In the genomic region with DNA sequence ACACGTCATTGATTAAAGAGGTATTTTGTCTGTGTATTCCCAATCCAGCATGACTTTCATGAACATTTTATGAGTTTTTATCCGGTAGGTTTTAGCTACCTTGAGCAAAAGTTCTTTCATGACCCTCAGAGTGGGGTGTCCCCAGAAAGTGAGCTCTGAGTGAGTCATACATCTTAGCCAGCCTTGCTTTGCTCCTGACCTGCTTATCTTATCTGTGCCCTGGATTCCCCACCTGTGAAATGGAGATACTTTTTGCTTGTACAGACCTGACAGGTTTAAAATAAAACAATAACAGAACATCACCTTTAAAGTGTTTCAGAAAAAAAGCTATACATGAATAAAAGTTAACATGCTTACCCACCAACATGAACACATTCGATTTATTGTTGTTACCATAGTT, we compare ENCODE assay signal across 21 cellular contexts.
DNase-seq lines count a peak whose midpoint lies in the region; ATAC-seq, FAIRE-seq and TF ChIP-seq lines count a peak whose summit lies in the region.
"Had no signal": no experiment of that assay in that cellular context is flagged by ENCODE, and none has a peak within 500 bp of the region (broad histone marks: within the 10 kb centered on the region; RNA-seq: fewer than 3 reads in every experiment).

No MANE protein-coding gene starts in this region.

- H3K9me3 Mint-ChIP-seq in Caco-2 (ENCODE audit: unreplicated experiment) = no peaks in the 10 kb centered on the region
- H3K9me3 Mint-ChIP-seq: CD8-positive, alpha-beta T cell; GM23338; H9 had no signal

- no peak for FAIRE-seq in K562 (lab: Jason Lieb, UNC)
- FAIRE-seq: A204.1, GM12892, GM19239 had no signal

- H3K9me1 ChIP-seq in K562 (ENCODE audit: control insufficient read depth, insufficient read depth, low read length) = no peaks in the 10 kb centered on the region

- H3K27ac Mint-ChIP-seq in Caco-2 (ENCODE audit: unreplicated experiment) = no peak overlapping the region
- H3K27ac Mint-ChIP-seq: B cell; CD4-positive, CD25-positive, alpha-beta regulatory T cell; CD8-positive, alpha-beta T cell; GM23338; H9 had no signal

- BruUV-seq in Caco-2 (replicated peaks; lab: Mats Ljungman, UMichigan) = no TSS peak
- BruUV-seq in K562 (replicated peaks; lab: Mats Ljungman, UMichigan) = no TSS peak

- no peaks in the 10 kb centered on the region for H3K79me2 ChIP-seq in K562 (ENCODE audit: control insufficient read depth, insufficient read depth, low read length)
- no peaks in the 10 kb centered on the region for H3K79me2 ChIP-seq in hepatocyte

- no peak for TF ChIP-seq CTCF in Caco-2 (IDR thresholded peaks at IDR 0.05; ENCODE audit: insufficient read depth in 1 of 2, low read depth in 1 of 2, low read length in 1 of 2, severe bottlenecking in 1 of 2, unreplicated experiment in 1 of 2)
- no peak for TF ChIP-seq CTCF in K562 (IDR thresholded peaks at IDR 0.05 in 2 of 3, conservative IDR thresholded peaks at IDR 0.05 in 1 of 3; ENCODE audit: insufficient read depth in 2 of 3, low read depth in 1 of 3, low read length in 3 of 3)
- TF ChIP-seq CTCF in hepatocyte (IDR thresholded peaks at IDR 0.05; ENCODE audit: poor library complexity) = no peak

- in situ Hi-C loops in K562 (cut with MboI) = no loop called here

- H3K27ac ChIP-seq in K562 (ENCODE audit: extremely low read depth, low read depth, low read length) = no peak overlapping the region
- H3K27ac ChIP-seq in hepatocyte = no peak overlapping the region
- H3K27ac ChIP-seq: 22Rv1, BLaER1, C4-2B had no signal

- H3K9ac ChIP-seq in K562 (ENCODE audit: insufficient read depth in 1 of 2, low read depth in 2 of 2, low read length in 2 of 2) = no peak overlapping the region
- H3K9ac ChIP-seq: BLaER1 had no signal

- no peaks in the 10 kb centered on the region for H3K36me3 Mint-ChIP-seq in Caco-2 (ENCODE audit: insufficient read depth, unreplicated experiment)
- H3K36me3 Mint-ChIP-seq: CD4-positive, CD25-positive, alpha-beta regulatory T cell; CD8-positive, alpha-beta T cell had no signal

- H4K20me1 ChIP-seq in K562 (replicated peaks; ENCODE audit: control insufficient read depth, insufficient read depth, low read length) (no peaks in the 10 kb centered on the region), hepatocyte (ENCODE audit: insufficient read depth, poor library complexity, severe bottlenecking) (no peaks in the 10 kb centered on the region)
- H4K20me1 ChIP-seq: BLaER1 had no signal

- 0 out of 2 replicates have a peak, but pooled peaks have one; percentile 15 for TF ChIP-seq EP300 in K562 (IDR thresholded peaks at IDR 0.05; ENCODE audit: low read length)

- no peaks in the 10 kb centered on the region for H3K9me3 ChIP-seq in Caco-2
- H3K9me3 ChIP-seq in K562 (replicated peaks; ENCODE audit: control insufficient read depth, insufficient read depth, low read depth, low read length) = no peaks in the 10 kb centered on the region
- H3K9me3 ChIP-seq in hepatocyte (ENCODE audit: low read depth) = no peaks in the 10 kb centered on the region
- H3K9me3 ChIP-seq: BLaER1 had no signal

- H2AFZ ChIP-seq in K562 (ENCODE audit: low read depth, low read length) (no peak overlapping the region), hepatocyte (no peak overlapping the region)
- H2AFZ ChIP-seq: GM23338 had no signal

- WGBS in K562 (ENCODE audit: insufficient coverage, low coverage, missing lambda C conversion rate) = 3% methylated on average over 3 of the region's 3 CpGs
- WGBS in hepatocyte (ENCODE audit: low lambda C conversion rate, missing lambda C conversion rate) = 61% methylated on average over 3 of the region's 3 CpGs

- H3K4me1 Mint-ChIP-seq in Caco-2 (ENCODE audit: low read depth, unreplicated experiment) = peaks cover 21% of the 10 kb centered on the region
- H3K4me1 Mint-ChIP-seq: B cell; CD4-positive, CD25-positive, alpha-beta regulatory T cell; GM23338; H9 had no signal

- no peaks in the 10 kb centered on the region for H3K27me3 ChIP-seq in Caco-2 (replicated peaks; ENCODE audit: control insufficient read depth, insufficient read depth, low read length)
- H3K27me3 ChIP-seq in K562 (ENCODE audit: control insufficient read depth in 2 of 2, insufficient read depth in 2 of 2, low read length in 2 of 2) = no peaks in the 10 kb centered on the region
- no peaks in the 10 kb centered on the region for H3K27me3 ChIP-seq in hepatocyte
- H3K27me3 ChIP-seq: BLaER1 had no signal

- H3K9me2 ChIP-seq in hepatocyte (replicated peaks; ENCODE audit: insufficient read depth) = no peaks in the 10 kb centered on the region

- H3K27me3 Mint-ChIP-seq in Caco-2 (ENCODE audit: insufficient read depth, unreplicated experiment) = no peaks in the 10 kb centered on the region
- H3K27me3 Mint-ChIP-seq: B cell; CD4-positive, CD25-positive, alpha-beta regulatory T cell had no signal

- H3K4me1 ChIP-seq in Caco-2 (peaks cover 18% of the 10 kb centered on the region), K562 (replicated peaks in 1 of 2; ENCODE audit: control insufficient read depth in 2 of 2, insufficient read depth in 2 of 2, low read length in 2 of 2) (no peaks in the 10 kb centered on the region; a peak in 1 of 5 replicates), hepatocyte (ENCODE audit: insufficient read depth) (no peaks in the 10 kb centered on the region)
- H3K4me1 ChIP-seq: BLaER1 had no signal

- intact Hi-C loops in Caco-2 (cut with micrococcal nuclease; ENCODE audit: unreplicated experiment) (no loop called here), K562 (cut with micrococcal nuclease) (no loop called here)

- POLR2A ChIA-PET in Caco-2 (lab: Charles Lee) = no interaction called here
- POLR2A ChIA-PET in K562 (lab: Yijun Ruan, JAX) = interaction anchor here (1.1 kb wide), 1 partner anchor 17 kb away, joined by 3 read pairs; no protein-coding TSS in a partner anchor

- H3K4me3 ChIP-seq in Caco-2 (ENCODE audit: low read depth, low read length) (no peak overlapping the region), K562 (no peak overlapping the region), hepatocyte (no peak overlapping the region)
- H3K4me3 ChIP-seq: BLaER1, GM23338 had no signal

- no peak for ATAC-seq in K562
- ATAC-seq in GM18870 (IDR thresholded peaks at IDR 0.05; ENCODE audit: unreplicated experiment) = no peak
- ATAC-seq: CD8-positive, alpha-beta T cell; GM23338; HCT116 had no signal

- H3K4me2 ChIP-seq in K562 (ENCODE audit: insufficient read depth, low read length) = no peak overlapping the region
- H3K4me2 ChIP-seq in hepatocyte = no peak overlapping the region
- H3K4me2 ChIP-seq: BLaER1, GM23338 had no signal

- CTCF ChIA-PET in Caco-2 (lab: Charles Lee) = no interaction called here
- CTCF ChIA-PET in K562 (lab: Yijun Ruan, JAX; ENCODE audit: low intra/inter-chr PET ratio) = no interaction called here

- no peak for TF ChIP-seq POLR2A in K562 (conservative IDR thresholded peaks at IDR 0.05)

- H3K36me3 ChIP-seq in Caco-2 (ENCODE audit: control insufficient read depth, insufficient read depth, low read length) = no peaks in the 10 kb centered on the region
- no peaks in the 10 kb centered on the region for H3K36me3 ChIP-seq in K562 (ENCODE audit: control insufficient read depth, insufficient read depth, low read length)
- H3K36me3 ChIP-seq in hepatocyte (replicated peaks; ENCODE audit: insufficient read depth, low read depth) = no peaks in the 10 kb centered on the region
- H3K36me3 ChIP-seq: BLaER1 had no signal

- no peak for TF ChIP-seq RAD21 in K562 (CRISPR knock-in tag; conservative IDR thresholded peaks at IDR 0.05 in 1 of 2, IDR thresholded peaks at IDR 0.05 in 1 of 2)

- no peak overlapping the region for H3K4me3 Mint-ChIP-seq in Caco-2 (ENCODE audit: unreplicated experiment)
- H3K4me3 Mint-ChIP-seq: B cell; CD4-positive, CD25-positive, alpha-beta regulatory T cell; CD8-positive, alpha-beta T cell; GM23338; H9 had no signal

- DNase-seq in Caco-2 (peak; percentile 18 to 57), K562 (ENCODE audit: extremely low read depth in 1 of 4, low spot score in 3 of 4) (peak in 3 of 4 experiments; percentile 12 to 45 (median 15)), hepatocyte (ENCODE audit: low spot score) (peak; percentile 18), NCI-H187 (lab: John Stamatoyannopoulos, UW) (no peak), mesenteric fat pad (ENCODE audit: low spot score) (no peak)
- DNase-seq: CD4-positive, CD25-positive, alpha-beta regulatory T cell; CD8-positive, alpha-beta T cell; DMS53; DMS79 treated with DMSO at 0.1 percent for 48 hours; GF-D8; H9 had no signal

TF ChIP-seq in K562, 482 proteins besides CTCF, POLR2A, EP300 and RAD21 (continues in another document):
- no peak for TF ChIP-seq SRSF3 (IDR thresholded peaks at IDR 0.05; ENCODE audit: insufficient read depth, low read length)
- no peak for TF ChIP-seq RHOXF2B (CRISPR knock-in tag; conservative IDR thresholded peaks at IDR 0.05)
- no peak for TF ChIP-seq SNAPC5 (CRISPR knock-in tag; IDR thresholded peaks at IDR 0.05)
- TF ChIP-seq CBFA2T3 (IDR thresholded peaks at IDR 0.05) = peak; percentile 74
- TF ChIP-seq SMARCE1 (IDR thresholded peaks at IDR 0.05) = 0 out of 2 replicates have a peak, but pooled peaks have one; percentile 48
- no peak for TF ChIP-seq ZNF124 (CRISPR knock-in tag; IDR thresholded peaks at IDR 0.05)
- TF ChIP-seq, protein P1, sequence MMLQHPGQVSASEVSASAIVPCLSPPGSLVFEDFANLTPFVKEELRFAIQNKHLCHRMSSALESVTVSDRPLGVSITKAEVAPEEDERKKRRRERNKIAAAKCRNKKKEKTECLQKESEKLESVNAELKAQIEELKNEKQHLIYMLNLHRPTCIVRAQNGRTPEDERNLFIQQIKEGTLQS (IDR thresholded peaks at IDR 0.05) = 0 out of 2 replicates have a peak, but pooled peaks have one; percentile 16
- TF ChIP-seq, protein P1 (CRISPR knock-in tag; conservative IDR thresholded peaks at IDR 0.05) = no peak
- TF ChIP-seq ZNF766 (CRISPR knock-in tag; conservative IDR thresholded peaks at IDR 0.05) = no peak
- TF ChIP-seq ZNF280B (CRISPR knock-in tag; IDR thresholded peaks at IDR 0.05) = no peak

Comparison
In these comparisons a context has a peak if more than half of its experiments do, and no peak if none do; other contexts are left out.
1. DNase-seq: peak in Caco-2 (2 of 2), K562 (3 of 4) and hepatocyte (single experiment); none in NCI-H187 (0 of 2) and mesenteric fat pad (single experiment).